Comparison of ENCODE assay signal across 8 cellular contexts in genomic region chr2:199861116-199861774, GRCh38. TPM values are rescaled to one million over a fixed set of nuclear protein-coding genes. Genes with fewer than 3 reads are reported as not detected.
DNase-seq lines count a peak whose midpoint lies in the region; ATAC-seq, FAIRE-seq and TF ChIP-seq lines count a peak whose summit lies in the region.

No MANE protein-coding gene starts in this region.

- TF ChIP-seq CTCF in AG04450 (IDR thresholded peaks at IDR 0.05; ENCODE audit: low read depth, low read length) = peak; percentile 65
- TF ChIP-seq CTCF in GM23338 (conservative IDR thresholded peaks at IDR 0.05; ENCODE audit: low read depth in 2 of 2) = peak in 1 of 2 experiments; percentile 91
- TF ChIP-seq CTCF in stomach (IDR thresholded peaks at IDR 0.05) = peak in 4 of 7 experiments; percentile 30 to 52 (median 41)

- intact Hi-C loops in stomach (cut with DNase I; ENCODE audit: low total_unique reads) = no loop called here

- CTCF ChIA-PET in AG04450 (lab: Charles Lee) = interaction anchor here (0.6 to 6.1 kb wide), 17 partner anchors 12 to 390 kb away, joined by 3 to 78 read pairs (median 3); no protein-coding TSS in a partner anchor

- DNase-seq in AG04450 (ENCODE audit: low read depth, low spot score) (no peak), GM23338 (ENCODE audit: low spot score) (peak; percentile 49), RCC 7860 (ENCODE audit: low spot score) (peak; percentile 29), fibroblast of peridontal ligament (ENCODE audit: extremely low read depth) (peak; percentile 78), stomach (no peak), GOT3 (lab: John Stamatoyannopoulos, UW) (no peak)
- no peak for DNase-seq in activated naive CD4-positive, alpha-beta T cell treated with anti-CD3 and anti-CD28 coated beads, Interleukin-2, amount 50 U/mL, for 16 hours

- no peaks in the 10 kb centered on the region for H3F3A ChIP-seq in GM23338 (replicated peaks; ENCODE audit: low read depth)

- POLR2A ChIA-PET in AG04450 (lab: Yijun Ruan, JAX) = no interaction called here

- H3K27ac Mint-ChIP-seq in GM23338 = no peak overlapping the region

- no peak for TF ChIP-seq EP300 in stomach (IDR thresholded peaks at IDR 0.05)

- H3K4me1 ChIP-seq in GM23338 (ENCODE audit: insufficient read depth) = peaks cover 2% of the 10 kb centered on the region; the same call in 1 of the 2 replicates
- H3K4me1 ChIP-seq in stomach = no peaks in the 10 kb centered on the region

- no peak overlapping the region for H2AFZ ChIP-seq in GM23338

- no peaks in the 10 kb centered on the region for H3K79me2 ChIP-seq in GM23338 (replicated peaks; ENCODE audit: insufficient read depth)

- no peaks in the 10 kb centered on the region for H4K20me1 ChIP-seq in GM23338 (replicated peaks; ENCODE audit: insufficient read depth)

- H3K9me2 ChIP-seq in GM23338 (ENCODE audit: insufficient read depth) = no peaks in the 10 kb centered on the region

- peaks cover 13% of the 10 kb centered on the region for H3K4me1 Mint-ChIP-seq in GM23338

- ATAC-seq in GM23338 (no peak), HG03139 (IDR thresholded peaks at IDR 0.05; ENCODE audit: unreplicated experiment) (no peak)

- H3K27ac ChIP-seq in AG04450 (ENCODE audit: low read depth, low read length) (no peak overlapping the region), GM23338 (ENCODE audit: low read depth) (no peak overlapping the region), stomach (no peak overlapping the region)

- no peaks in the 10 kb centered on the region for H3K36me3 ChIP-seq in GM23338 (ENCODE audit: insufficient read depth)
- H3K36me3 ChIP-seq in stomach = no peaks in the 10 kb centered on the region

- no peaks in the 10 kb centered on the region for H3K36me3 Mint-ChIP-seq in GM23338 (ENCODE audit: low read depth)

- H3K4me3 Mint-ChIP-seq in GM23338 = no peak overlapping the region

- H3K4me3 ChIP-seq in AG04450 (ENCODE audit: low read depth, low read length) (no peak overlapping the region), GM23338 (no peak overlapping the region), stomach (no peak overlapping the region)

- 17 to 23% (median 20%) methylated on average over 5 of the region's 5 CpGs for WGBS in stomach, 5 donors

- H3K9me3 Mint-ChIP-seq in GM23338 = no peaks in the 10 kb centered on the region

- H3K4me2 ChIP-seq in GM23338 = no peak overlapping the region

- H3K9me3 ChIP-seq in AG04450 (ENCODE audit: control insufficient read depth, insufficient read depth, low read length) = no peaks in the 10 kb centered on the region
- no peaks in the 10 kb centered on the region for H3K9me3 ChIP-seq in stomach

- no peak for TF ChIP-seq POLR2A in stomach (IDR thresholded peaks at IDR 0.05)

- H3K27me3 Mint-ChIP-seq in GM23338 (ENCODE audit: insufficient read depth, low read depth, poor library complexity) = peaks cover 6% of the 10 kb centered on the region

- H3K27me3 ChIP-seq in AG04450 (ENCODE audit: control insufficient read depth, insufficient read depth, low read length) = peaks cover 2% of the 10 kb centered on the region
- H3K27me3 ChIP-seq in GM23338 (ENCODE audit: insufficient read depth) = no peaks in the 10 kb centered on the region
- H3K27me3 ChIP-seq in stomach = peaks cover 0 to 8% (median 0%) of the 10 kb centered on the region in 3 donors

- peak; percentile 83 for FAIRE-seq in RCC 7860 (lab: Jason Lieb, UNC)

TF ChIP-seq in GM23338, 12 proteins besides CTCF, POLR2A, EP300 and RAD21 (continues in another document):
- TF ChIP-seq REST (IDR thresholded peaks at IDR 0.05; ENCODE audit: unreplicated experiment) = no peak

RNA-seq across cellular contexts. Expression of gene FTCDNL1, which starts 10.3 kb away (rescaled TPM):
- polyA plus RNA-seq in AG04450 (2011; rRNA removed) (0.10 TPM in 1 of 2 replicates, not detected in the other), GM23338 (2016; fragmentation: Nextera tagmentation; extraction: Ambion mirVana) (2.0 and 2.3 TPM in 2 replicates), stomach (under 1 TPM in 2 of 3 donors, not detected in 1; 0.31 to 0.98 TPM)
- polyA minus RNA-seq in AG04450 (2011; rRNA and poly(A)+ RNA removed) = not detected in 2 replicates
- 1.7 and 3.3 TPM in 2 replicates for total RNA-seq in GM23338 (2014; rRNA removed; shearing (Covaris generic))
- total RNA-seq in stomach = 1 to 10 TPM in 1 of 5 donors, under 1 TPM in 1, not detected in 3; 0.58 to 2.8 TPM

RNA-seq across cellular contexts. Expression of gene C2orf69, which starts 49.8 kb away (rescaled TPM):
- polyA plus RNA-seq in AG04450 (2011; rRNA removed) (4.3 and 7.0 TPM in 2 replicates), GM23338 (2016; fragmentation: Nextera tagmentation; extraction: Ambion mirVana) (31.2 and 33.4 TPM in 2 replicates), stomach (1 to 10 TPM; 3.9 to 9.5 (median 5.1) TPM)
- polyA minus RNA-seq in AG04450 (2011; rRNA and poly(A)+ RNA removed) = 2.3 and 4.3 TPM in 2 replicates
- total RNA-seq in GM23338 (2014; rRNA removed; shearing (Covaris generic)) = 36.6 and 39.2 TPM in 2 replicates
- 10 to 100 TPM in 3 of 5 donors, 1 to 10 TPM in 2; 2.0 to 29.8 (median 15.4) TPM for total RNA-seq in stomach

Comparison
In these comparisons a context has a peak if more than half of its experiments do, and no peak if none do; other contexts are left out.
1. DNase-seq: peak in GM23338 (single experiment), RCC 7860 (single experiment) and fibroblast of peridontal ligament (single experiment); none in AG04450 (single experiment), stomach (single experiment), GOT3 (single experiment) and activated naive CD4-positive, alpha-beta T cell treated with anti-CD3 and anti-CD28 coated beads, Interleukin-2, amount 50 U/mL, for 16 hours (single experiment).